Comparison of ENCODE assay signal across 23 cellular contexts in the genomic region with DNA sequence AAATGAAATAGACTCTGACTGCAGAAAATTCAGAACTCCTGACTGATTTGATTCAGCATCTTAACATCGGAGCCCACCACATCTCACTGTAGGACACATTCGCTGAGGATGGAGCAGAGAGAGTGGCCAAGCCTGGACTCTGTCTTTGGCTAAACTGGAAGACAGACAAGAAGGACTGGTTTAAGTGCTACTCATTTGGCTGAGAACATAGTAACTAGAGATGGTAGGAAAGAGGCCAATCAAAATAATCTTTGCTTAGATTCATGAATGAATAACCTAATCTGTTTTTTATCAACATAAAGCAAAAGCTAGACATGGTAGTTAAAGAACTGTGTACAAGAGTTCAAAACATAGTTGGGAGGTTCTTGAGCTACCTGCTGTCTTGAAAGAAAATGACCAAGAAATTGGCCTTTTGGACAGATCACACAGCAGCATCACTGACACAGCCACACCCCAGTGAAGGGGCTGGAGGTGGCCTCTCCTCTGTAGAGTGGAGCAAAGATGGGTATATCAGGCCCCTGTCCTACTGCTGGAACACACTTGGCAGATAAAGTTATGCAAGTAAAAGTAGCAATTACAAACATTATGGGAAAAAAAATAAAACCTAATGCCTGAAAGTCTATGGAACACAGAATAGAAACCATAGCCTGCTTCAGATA.
DNase-seq lines count a peak whose midpoint lies in the region; ATAC-seq and TF ChIP-seq lines count a peak whose summit lies in the region.
"Had no signal": no experiment of that assay in that cellular context is flagged by ENCODE, and none has a peak within 500 bp of the region (broad histone marks: within the 10 kb centered on the region; RNA-seq: fewer than 3 reads in every experiment).

No MANE protein-coding gene starts in this region.

- H3K27me3 ChIP-seq in adipocyte (replicated peaks; ENCODE audit: control insufficient read depth, insufficient read depth, low read length) (no peaks in the 10 kb centered on the region), left ventricle myocardium inferior (ENCODE audit: low read depth) (no peaks in the 10 kb centered on the region)
- H3K27me3 ChIP-seq: heart left ventricle, Peyer's patch, SJSA1 had no signal

- H3K9me3 Mint-ChIP-seq in activated naive CD4-positive, alpha-beta T cell treated with anti-CD3 and anti-CD28 coated beads, Interleukin-2, amount 50 U/mL, for 72 hours = no peaks in the 10 kb centered on the region
- H3K9me3 Mint-ChIP-seq in type B pancreatic cell = no peaks in the 10 kb centered on the region
- H3K9me3 Mint-ChIP-seq: neural crest cell had no signal

- no peak overlapping the region for H3K4me3 ChIP-seq in adipocyte (ENCODE audit: low read length)
- no peak overlapping the region for H3K4me3 ChIP-seq in fibroblast of mammary gland (ENCODE audit: control insufficient read depth, low read depth, low read length)
- H3K4me3 ChIP-seq in left ventricle myocardium inferior = no peak overlapping the region
- H3K4me3 ChIP-seq: heart left ventricle, mucosa of descending colon, Peyer's patch, SJSA1 had no signal

- H3K27ac Mint-ChIP-seq in activated naive CD4-positive, alpha-beta T cell treated with anti-CD3 and anti-CD28 coated beads, Interleukin-2, amount 50 U/mL, for 72 hours = no peak overlapping the region
- peak overlapping the region; percentile 72 for H3K27ac Mint-ChIP-seq in type B pancreatic cell
- H3K27ac Mint-ChIP-seq: T-helper 17 cell had no signal

- no peak overlapping the region for H3K9ac ChIP-seq in adipocyte (ENCODE audit: low read length)

- H3K36me3 Mint-ChIP-seq in activated naive CD4-positive, alpha-beta T cell treated with anti-CD3 and anti-CD28 coated beads, Interleukin-2, amount 50 U/mL, for 72 hours = no peaks in the 10 kb centered on the region
- H3K36me3 Mint-ChIP-seq in type B pancreatic cell = no peaks in the 10 kb centered on the region

- intact Hi-C loops in left ventricle myocardium inferior (cut with micrococcal nuclease) = no loop called here

- no peaks in the 10 kb centered on the region for H3K27me3 Mint-ChIP-seq in type B pancreatic cell

- H3K9me3 ChIP-seq in adipocyte (ENCODE audit: control insufficient read depth, low read length) = no peaks in the 10 kb centered on the region
- no peaks in the 10 kb centered on the region for H3K9me3 ChIP-seq in left ventricle myocardium inferior (replicated peaks)
- H3K9me3 ChIP-seq: heart left ventricle, mucosa of descending colon, Peyer's patch, SJSA1 had no signal

- no peak for DNase-seq in activated naive CD4-positive, alpha-beta T cell treated with anti-CD3 and anti-CD28 coated beads, Interleukin-2, amount 50 U/mL, for 72 hours (ENCODE audit: low spot score in 2 of 2)
- DNase-seq in activated naive CD4-positive, alpha-beta T cell treated with Interleukin-2 at 50 U/mL for 16 hours = no peak
- DNase-seq in adipocyte (ENCODE audit: low read depth) = peak; percentile 51
- peak; percentile 78 for DNase-seq in fibroblast of mammary gland (ENCODE audit: low read depth)
- no peak for DNase-seq in type B pancreatic cell (ENCODE audit: extremely low spot score, unreplicated experiment)
- no peak for DNase-seq in activated CD4-positive, alpha-beta T cell treated with anti-CD3 and anti-CD28 coated beads, Interleukin-2, amount 50 U/mL, for 4 hours
- no peak for DNase-seq in left ventricle myocardium inferior
- DNase-seq: activated CD4-positive, alpha-beta T cell treated with anti-CD3 and anti-CD28 coated beads, Interleukin-2, amount 50 U/mL, for 1 hour; activated effector memory CD4-positive, alpha-beta T cell treated with anti-CD3 and anti-CD28 coated beads, Interleukin-2, amount 50 U/mL, for 16 hours; C1 segment of cervical spinal cord; central memory CD4-positive, alpha-beta T cell; heart left ventricle; mucosa of descending colon; NCI-H187 treated with DMSO at 0.1 percent for 48 hours; Peyer's patch; stimulated activated CD4-positive, alpha-beta T cell treated with anti-CD3 and anti-CD28 coated beads, Interleukin-4, amount 100 ng/mL, for 4 hours; T-helper 17 cell had no signal

- peaks cover 34% of the 10 kb centered on the region for H3K4me1 ChIP-seq in adipocyte (ENCODE audit: control insufficient read depth, insufficient read depth, low read length)
- no peaks in the 10 kb centered on the region for H3K4me1 ChIP-seq in left ventricle myocardium inferior
- H3K4me1 ChIP-seq: heart left ventricle, Peyer's patch had no signal

- H3K36me3 ChIP-seq in adipocyte (ENCODE audit: control insufficient read depth, insufficient read depth, low read length, severe bottlenecking) (no peaks in the 10 kb centered on the region), left ventricle myocardium inferior (no peaks in the 10 kb centered on the region)
- H3K36me3 ChIP-seq: heart left ventricle, Peyer's patch, SJSA1 had no signal

- peaks cover 7% of the 10 kb centered on the region for H3K4me1 Mint-ChIP-seq in type B pancreatic cell (ENCODE audit: unreplicated experiment)
- H3K4me1 Mint-ChIP-seq: neural crest cell, T-helper 17 cell had no signal

- peak; percentile 48 to 51 for ATAC-seq in activated naive CD4-positive, alpha-beta T cell treated with anti-CD3 and anti-CD28 coated beads, Interleukin-2, amount 50 U/mL, for 72 hours
- ATAC-seq in HG02610 (IDR thresholded peaks at IDR 0.05; ENCODE audit: unreplicated experiment) = no peak
- ATAC-seq: esophagus mucosa, heart left ventricle, mucosa of descending colon, T-helper 17 cell had no signal

- no peak for TF ChIP-seq CTCF in fibroblast of mammary gland (conservative IDR thresholded peaks at IDR 0.05; ENCODE audit: control insufficient read depth, insufficient read depth, low read depth, low read length)
- no peak for TF ChIP-seq CTCF in type B pancreatic cell (conservative IDR thresholded peaks at IDR 0.05)
- no peak for TF ChIP-seq CTCF in left ventricle myocardium inferior (IDR thresholded peaks at IDR 0.05; ENCODE audit: borderline replicate concordance)

- H3K27ac ChIP-seq in left ventricle myocardium inferior (replicated peaks) = no peak overlapping the region
- H3K27ac ChIP-seq: heart left ventricle, HL-60, Peyer's patch, VCaP had no signal

- no peak overlapping the region for H3K4me3 Mint-ChIP-seq in type B pancreatic cell
- H3K4me3 Mint-ChIP-seq: neural crest cell, T-helper 17 cell had no signal

Comparison
In these comparisons a context has a peak if more than half of its experiments do, and no peak if none do; other contexts are left out.
1. DNase-seq: peak in adipocyte (single experiment) and fibroblast of mammary gland (single experiment); none in activated naive CD4-positive, alpha-beta T cell treated with anti-CD3 and anti-CD28 coated beads, Interleukin-2, amount 50 U/mL, for 72 hours (0 of 2), activated naive CD4-positive, alpha-beta T cell treated with Interleukin-2 at 50 U/mL for 16 hours (single experiment), type B pancreatic cell (single experiment), activated CD4-positive, alpha-beta T cell treated with anti-CD3 and anti-CD28 coated beads, Interleukin-2, amount 50 U/mL, for 4 hours (0 of 2) and left ventricle myocardium inferior (single experiment).